22 cellular contexts compared by ENCODE assay signal in genomic region chr2:7194950-7195349, GRCh38.
DNase-seq lines count a peak whose midpoint lies in the region; ATAC-seq and TF ChIP-seq lines count a peak whose summit lies in the region.
"Had no signal": no experiment of that assay in that cellular context is flagged by ENCODE, and none has a peak within 500 bp of the region (broad histone marks: within the 10 kb centered on the region; RNA-seq: fewer than 3 reads in every experiment).

No MANE protein-coding gene starts in this region.

- no peak overlapping the region for H3K4me3 Mint-ChIP-seq in nephron progenitor cell
- H3K4me3 Mint-ChIP-seq: CD14-positive monocyte; CD4-positive, alpha-beta memory T cell; CD4-positive, CD25-positive, alpha-beta regulatory T cell; CD8-positive, alpha-beta memory T cell had no signal

- peak overlapping the region; percentile 100 for H3K27ac ChIP-seq in SK-N-MC
- H3K27ac ChIP-seq: BLaER1 had no signal

- H3K36me3 ChIP-seq in SK-N-MC (ENCODE audit: insufficient read depth, low read length), result no peaks in the 10 kb centered on the region
- H3K36me3 ChIP-seq: BE2C, BLaER1 had no signal

- peak overlapping the region; percentile 70 for H3K9ac ChIP-seq in SK-N-MC (ENCODE audit: insufficient read length)
- H3K9ac ChIP-seq: BLaER1 had no signal

- H3K4me1 Mint-ChIP-seq in nephron progenitor cell, result no peaks in the 10 kb centered on the region
- H3K4me1 Mint-ChIP-seq: CD4-positive, alpha-beta memory T cell; CD4-positive, CD25-positive, alpha-beta regulatory T cell; CD8-positive, alpha-beta memory T cell had no signal

- H3K9me3 Mint-ChIP-seq in nephron progenitor cell, result no peaks in the 10 kb centered on the region
- H3K9me3 Mint-ChIP-seq: CD8-positive, alpha-beta memory T cell had no signal

- peak overlapping the region; percentile 6; the same call in 1 of the 2 replicates for H3K4me3 ChIP-seq in SK-N-MC
- H3K4me3 ChIP-seq: BLaER1, GM12878 had no signal

- no peak for TF ChIP-seq CTCF in nephron progenitor cell (IDR thresholded peaks at IDR 0.05)

- H3K9me3 ChIP-seq in SK-N-MC (ENCODE audit: low read depth, low read length), result no peaks in the 10 kb centered on the region
- H3K9me3 ChIP-seq: BE2C, BLaER1 had no signal

- ATAC-seq in HG03175 (IDR thresholded peaks at IDR 0.05; ENCODE audit: unreplicated experiment) (no peak), HG03095 (IDR thresholded peaks at IDR 0.05; ENCODE audit: unreplicated experiment) (no peak)
- ATAC-seq: GM12878 had no signal

- peaks cover 5% of the 10 kb centered on the region for H3K36me3 Mint-ChIP-seq in nephron progenitor cell (ENCODE audit: low read depth)
- H3K36me3 Mint-ChIP-seq: CD14-positive monocyte; CD4-positive, alpha-beta memory T cell; CD4-positive, CD25-positive, alpha-beta regulatory T cell had no signal

- H3K27me3 Mint-ChIP-seq in nephron progenitor cell (ENCODE audit: low read depth, poor library complexity), result no peaks in the 10 kb centered on the region
- H3K27me3 Mint-ChIP-seq: CD4-positive, CD25-positive, alpha-beta regulatory T cell had no signal

- peak overlapping the region; percentile 7 for H3K27ac Mint-ChIP-seq in nephron progenitor cell
- H3K27ac Mint-ChIP-seq: CD14-positive monocyte; CD4-positive, alpha-beta memory T cell; CD4-positive, CD25-positive, alpha-beta regulatory T cell; CD8-positive, alpha-beta memory T cell had no signal

- peak; percentile 97 for DNase-seq in SK-N-MC (ENCODE audit: low read depth, low spot score)
- DNase-seq in nephron progenitor cell, result no peak
- no peak for DNase-seq in KG1 (lab: John Stamatoyannopoulos, UW)
- DNase-seq: 8988T; BE2C; C1 segment of cervical spinal cord; CD4-positive, alpha-beta memory T cell; CD4-positive, CD25-positive, alpha-beta regulatory T cell; CD8-positive, alpha-beta memory T cell; COR-L47; DMS 273 treated with DMSO at 0.1 percent for 48 hours; DMS153; DMS53; DMS79; DND-41; EL; GDM1 had no signal
